In the genomic region with DNA sequence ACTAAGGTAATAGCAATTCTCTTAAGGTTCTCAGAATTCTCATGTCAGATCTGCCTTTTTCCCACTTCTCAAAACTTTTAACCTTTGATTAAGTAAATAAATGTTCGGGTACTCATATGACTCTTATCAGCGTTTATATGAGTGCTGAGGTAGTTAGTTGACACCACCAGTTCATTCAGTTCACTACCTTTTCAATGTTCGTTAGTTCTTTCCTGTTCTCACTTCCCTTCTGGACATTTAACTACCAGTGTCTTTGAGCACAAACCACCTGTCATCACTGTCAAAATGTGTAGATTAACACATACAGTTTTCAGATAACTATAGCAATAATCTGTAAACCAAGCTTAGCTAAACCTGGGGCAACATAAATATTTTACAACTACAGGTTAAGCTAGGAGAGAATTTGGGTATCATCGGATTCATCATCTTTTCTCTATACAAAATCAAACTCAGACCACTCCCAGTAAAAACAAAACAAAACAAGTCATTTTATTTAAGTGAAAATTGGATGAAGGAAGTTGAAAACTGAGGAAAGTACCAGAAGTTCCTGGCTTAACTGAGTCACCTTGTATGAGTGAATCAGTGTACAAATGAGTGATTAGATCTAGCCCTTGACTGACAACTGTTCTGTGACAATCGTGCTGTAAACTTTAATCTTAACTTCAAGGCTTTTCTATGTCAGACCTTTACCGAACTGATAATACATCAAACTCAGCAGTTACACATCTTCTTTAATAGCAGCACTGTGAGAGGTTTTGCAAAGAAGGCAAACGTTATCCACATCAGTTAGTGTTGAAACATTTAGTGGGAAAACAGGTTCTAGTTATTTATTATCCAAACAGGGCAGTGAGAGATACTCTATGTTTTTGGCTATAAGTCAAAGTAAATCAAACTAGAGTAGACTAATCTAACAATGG, we compare ENCODE assay signal across 1 cellular context.
TF ChIP-seq lines count a peak whose summit lies in the region.

No MANE protein-coding gene starts in this region.

TF ChIP-seq in GM12878, 131 proteins besides CTCF, POLR2A, EP300 and RAD21 (continued from another document and continues in another):
- TF ChIP-seq, protein P1, sequence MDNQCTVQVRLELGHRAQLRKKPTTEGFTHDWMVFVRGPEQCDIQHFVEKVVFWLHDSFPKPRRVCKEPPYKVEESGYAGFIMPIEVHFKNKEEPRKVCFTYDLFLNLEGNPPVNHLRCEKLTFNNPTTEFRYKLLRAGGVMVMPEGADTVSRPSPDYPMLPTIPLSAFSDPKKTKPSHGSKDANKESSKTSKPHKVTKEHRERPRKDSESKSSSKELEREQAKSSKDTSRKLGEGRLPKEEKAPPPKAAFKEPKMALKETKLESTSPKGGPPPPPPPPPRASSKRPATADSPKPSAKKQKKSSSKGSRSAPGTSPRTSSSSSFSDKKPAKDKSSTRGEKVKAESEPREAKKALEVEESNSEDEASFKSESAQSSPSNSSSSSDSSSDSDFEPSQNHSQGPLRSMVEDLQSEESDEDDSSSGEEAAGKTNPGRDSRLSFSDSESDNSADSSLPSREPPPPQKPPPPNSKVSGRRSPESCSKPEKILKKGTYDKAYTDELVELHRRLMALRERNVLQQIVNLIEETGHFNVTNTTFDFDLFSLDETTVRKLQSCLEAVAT (IDR thresholded peaks at IDR 0.05) = no peak
- TF ChIP-seq PAX8 (IDR thresholded peaks at IDR 0.05) = no peak
- peak; percentile 50; the same call in 1 of the 2 replicates for TF ChIP-seq ZBED1 (IDR thresholded peaks at IDR 0.05; ENCODE audit: borderline replicate concordance)
- TF ChIP-seq MYB (IDR thresholded peaks at IDR 0.05; ENCODE audit: borderline replicate concordance, low read depth, low read length) = peak; percentile 65; the same call in 1 of the 2 replicates
- peak; percentile 96 for TF ChIP-seq NFIC (IDR thresholded peaks at IDR 0.05; ENCODE audit: low read depth, low read length)
- TF ChIP-seq MTA3 (IDR thresholded peaks at IDR 0.05; ENCODE audit: borderline replicate concordance, low read length) = no peak; the same call in 1 of the 2 replicates
- no peak for TF ChIP-seq HCFC1 (IDR thresholded peaks at IDR 0.05; ENCODE audit: low read length)
- no peak for TF ChIP-seq SUPT20H (IDR thresholded peaks at IDR 0.05; ENCODE audit: borderline replicate concordance, control insufficient read depth, low read depth, low read length)
- no peak for TF ChIP-seq NR2C1 (IDR thresholded peaks at IDR 0.05)
- TF ChIP-seq, protein P2, sequence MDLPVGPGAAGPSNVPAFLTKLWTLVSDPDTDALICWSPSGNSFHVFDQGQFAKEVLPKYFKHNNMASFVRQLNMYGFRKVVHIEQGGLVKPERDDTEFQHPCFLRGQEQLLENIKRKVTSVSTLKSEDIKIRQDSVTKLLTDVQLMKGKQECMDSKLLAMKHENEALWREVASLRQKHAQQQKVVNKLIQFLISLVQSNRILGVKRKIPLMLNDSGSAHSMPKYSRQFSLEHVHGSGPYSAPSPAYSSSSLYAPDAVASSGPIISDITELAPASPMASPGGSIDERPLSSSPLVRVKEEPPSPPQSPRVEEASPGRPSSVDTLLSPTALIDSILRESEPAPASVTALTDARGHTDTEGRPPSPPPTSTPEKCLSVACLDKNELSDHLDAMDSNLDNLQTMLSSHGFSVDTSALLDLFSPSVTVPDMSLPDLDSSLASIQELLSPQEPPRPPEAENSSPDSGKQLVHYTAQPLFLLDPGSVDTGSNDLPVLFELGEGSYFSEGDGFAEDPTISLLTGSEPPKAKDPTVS (IDR thresholded peaks at IDR 0.05; ENCODE audit: low read depth, low read length) = no peak
- TF ChIP-seq, protein P3, sequence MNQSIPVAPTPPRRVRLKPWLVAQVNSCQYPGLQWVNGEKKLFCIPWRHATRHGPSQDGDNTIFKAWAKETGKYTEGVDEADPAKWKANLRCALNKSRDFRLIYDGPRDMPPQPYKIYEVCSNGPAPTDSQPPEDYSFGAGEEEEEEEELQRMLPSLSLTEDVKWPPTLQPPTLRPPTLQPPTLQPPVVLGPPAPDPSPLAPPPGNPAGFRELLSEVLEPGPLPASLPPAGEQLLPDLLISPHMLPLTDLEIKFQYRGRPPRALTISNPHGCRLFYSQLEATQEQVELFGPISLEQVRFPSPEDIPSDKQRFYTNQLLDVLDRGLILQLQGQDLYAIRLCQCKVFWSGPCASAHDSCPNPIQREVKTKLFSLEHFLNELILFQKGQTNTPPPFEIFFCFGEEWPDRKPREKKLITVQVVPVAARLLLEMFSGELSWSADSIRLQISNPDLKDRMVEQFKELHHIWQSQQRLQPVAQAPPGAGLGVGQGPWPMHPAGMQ (IDR thresholded peaks at IDR 0.05; ENCODE audit: borderline replicate concordance) = no peak
- TF ChIP-seq BCL11A (IDR thresholded peaks at IDR 0.05; ENCODE audit: low read depth, low read length) = peak; percentile 87
- TF ChIP-seq SMARCA5 (IDR thresholded peaks at IDR 0.05) = no peak
- TF ChIP-seq RBBP5 (conservative IDR thresholded peaks at IDR 0.05) = no peak
- no peak for TF ChIP-seq YY1 (IDR thresholded peaks at IDR 0.05; ENCODE audit: low read depth, low read length)
- TF ChIP-seq, protein P4, sequence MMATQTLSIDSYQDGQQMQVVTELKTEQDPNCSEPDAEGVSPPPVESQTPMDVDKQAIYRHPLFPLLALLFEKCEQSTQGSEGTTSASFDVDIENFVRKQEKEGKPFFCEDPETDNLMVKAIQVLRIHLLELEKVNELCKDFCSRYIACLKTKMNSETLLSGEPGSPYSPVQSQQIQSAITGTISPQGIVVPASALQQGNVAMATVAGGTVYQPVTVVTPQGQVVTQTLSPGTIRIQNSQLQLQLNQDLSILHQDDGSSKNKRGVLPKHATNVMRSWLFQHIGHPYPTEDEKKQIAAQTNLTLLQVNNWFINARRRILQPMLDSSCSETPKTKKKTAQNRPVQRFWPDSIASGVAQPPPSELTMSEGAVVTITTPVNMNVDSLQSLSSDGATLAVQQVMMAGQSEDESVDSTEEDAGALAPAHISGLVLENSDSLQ (IDR thresholded peaks at IDR 0.05) = peak; percentile 86
- TF ChIP-seq, protein P5, sequence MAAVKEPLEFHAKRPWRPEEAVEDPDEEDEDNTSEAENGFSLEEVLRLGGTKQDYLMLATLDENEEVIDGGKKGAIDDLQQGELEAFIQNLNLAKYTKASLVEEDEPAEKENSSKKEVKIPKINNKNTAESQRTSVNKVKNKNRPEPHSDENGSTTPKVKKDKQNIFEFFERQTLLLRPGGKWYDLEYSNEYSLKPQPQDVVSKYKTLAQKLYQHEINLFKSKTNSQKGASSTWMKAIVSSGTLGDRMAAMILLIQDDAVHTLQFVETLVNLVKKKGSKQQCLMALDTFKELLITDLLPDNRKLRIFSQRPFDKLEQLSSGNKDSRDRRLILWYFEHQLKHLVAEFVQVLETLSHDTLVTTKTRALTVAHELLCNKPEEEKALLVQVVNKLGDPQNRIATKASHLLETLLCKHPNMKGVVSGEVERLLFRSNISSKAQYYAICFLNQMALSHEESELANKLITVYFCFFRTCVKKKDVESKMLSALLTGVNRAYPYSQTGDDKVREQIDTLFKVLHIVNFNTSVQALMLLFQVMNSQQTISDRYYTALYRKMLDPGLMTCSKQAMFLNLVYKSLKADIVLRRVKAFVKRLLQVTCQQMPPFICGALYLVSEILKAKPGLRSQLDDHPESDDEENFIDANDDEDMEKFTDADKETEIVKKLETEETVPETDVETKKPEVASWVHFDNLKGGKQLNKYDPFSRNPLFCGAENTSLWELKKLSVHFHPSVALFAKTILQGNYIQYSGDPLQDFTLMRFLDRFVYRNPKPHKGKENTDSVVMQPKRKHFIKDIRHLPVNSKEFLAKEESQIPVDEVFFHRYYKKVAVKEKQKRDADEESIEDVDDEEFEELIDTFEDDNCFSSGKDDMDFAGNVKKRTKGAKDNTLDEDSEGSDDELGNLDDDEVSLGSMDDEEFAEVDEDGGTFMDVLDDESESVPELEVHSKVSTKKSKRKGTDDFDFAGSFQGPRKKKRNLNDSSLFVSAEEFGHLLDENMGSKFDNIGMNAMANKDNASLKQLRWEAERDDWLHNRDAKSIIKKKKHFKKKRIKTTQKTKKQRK (IDR thresholded peaks at IDR 0.05; ENCODE audit: low read depth, low read length) = no peak
- no peak for TF ChIP-seq FOS (IDR thresholded peaks at IDR 0.05; ENCODE audit: borderline replicate concordance, extremely low read depth, insufficient read length)
- no peak for TF ChIP-seq TBL1XR1 (IDR thresholded peaks at IDR 0.05; ENCODE audit: low read depth, low read length)
- no peak for TF ChIP-seq RFX5 (IDR thresholded peaks at IDR 0.05; ENCODE audit: low read depth, low read length)
- peak; percentile 70 for TF ChIP-seq BMI1 (IDR thresholded peaks at IDR 0.05; ENCODE audit: borderline replicate concordance)
- no peak for TF ChIP-seq ESRRA (IDR thresholded peaks at IDR 0.05; ENCODE audit: low read length)
- peak; percentile 33; the same call in 1 of the 2 replicates for TF ChIP-seq PAX5 (IDR thresholded peaks at IDR 0.05; ENCODE audit: borderline replicate concordance, low read depth, low read length)
- TF ChIP-seq, protein P6, sequence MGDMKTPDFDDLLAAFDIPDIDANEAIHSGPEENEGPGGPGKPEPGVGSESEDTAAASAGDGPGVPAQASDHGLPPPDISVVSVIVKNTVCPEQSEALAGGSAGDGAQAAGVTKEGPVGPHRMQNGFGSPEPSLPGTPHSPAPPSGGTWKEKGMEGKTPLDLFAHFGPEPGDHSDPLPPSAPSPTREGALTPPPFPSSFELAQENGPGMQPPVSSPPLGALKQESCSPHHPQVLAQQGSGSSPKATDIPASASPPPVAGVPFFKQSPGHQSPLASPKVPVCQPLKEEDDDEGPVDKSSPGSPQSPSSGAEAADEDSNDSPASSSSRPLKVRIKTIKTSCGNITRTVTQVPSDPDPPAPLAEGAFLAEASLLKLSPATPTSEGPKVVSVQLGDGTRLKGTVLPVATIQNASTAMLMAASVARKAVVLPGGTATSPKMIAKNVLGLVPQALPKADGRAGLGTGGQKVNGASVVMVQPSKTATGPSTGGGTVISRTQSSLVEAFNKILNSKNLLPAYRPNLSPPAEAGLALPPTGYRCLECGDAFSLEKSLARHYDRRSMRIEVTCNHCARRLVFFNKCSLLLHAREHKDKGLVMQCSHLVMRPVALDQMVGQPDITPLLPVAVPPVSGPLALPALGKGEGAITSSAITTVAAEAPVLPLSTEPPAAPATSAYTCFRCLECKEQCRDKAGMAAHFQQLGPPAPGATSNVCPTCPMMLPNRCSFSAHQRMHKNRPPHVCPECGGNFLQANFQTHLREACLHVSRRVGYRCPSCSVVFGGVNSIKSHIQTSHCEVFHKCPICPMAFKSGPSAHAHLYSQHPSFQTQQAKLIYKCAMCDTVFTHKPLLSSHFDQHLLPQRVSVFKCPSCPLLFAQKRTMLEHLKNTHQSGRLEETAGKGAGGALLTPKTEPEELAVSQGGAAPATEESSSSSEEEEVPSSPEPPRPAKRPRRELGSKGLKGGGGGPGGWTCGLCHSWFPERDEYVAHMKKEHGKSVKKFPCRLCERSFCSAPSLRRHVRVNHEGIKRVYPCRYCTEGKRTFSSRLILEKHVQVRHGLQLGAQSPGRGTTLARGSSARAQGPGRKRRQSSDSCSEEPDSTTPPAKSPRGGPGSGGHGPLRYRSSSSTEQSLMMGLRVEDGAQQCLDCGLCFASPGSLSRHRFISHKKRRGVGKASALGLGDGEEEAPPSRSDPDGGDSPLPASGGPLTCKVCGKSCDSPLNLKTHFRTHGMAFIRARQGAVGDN (IDR thresholded peaks at IDR 0.05) = no peak
- TF ChIP-seq EGR1 (IDR thresholded peaks at IDR 0.05; ENCODE audit: borderline replicate concordance in 1 of 2, low read depth in 2 of 2, low read length in 2 of 2) = no peak
- TF ChIP-seq, protein P7, sequence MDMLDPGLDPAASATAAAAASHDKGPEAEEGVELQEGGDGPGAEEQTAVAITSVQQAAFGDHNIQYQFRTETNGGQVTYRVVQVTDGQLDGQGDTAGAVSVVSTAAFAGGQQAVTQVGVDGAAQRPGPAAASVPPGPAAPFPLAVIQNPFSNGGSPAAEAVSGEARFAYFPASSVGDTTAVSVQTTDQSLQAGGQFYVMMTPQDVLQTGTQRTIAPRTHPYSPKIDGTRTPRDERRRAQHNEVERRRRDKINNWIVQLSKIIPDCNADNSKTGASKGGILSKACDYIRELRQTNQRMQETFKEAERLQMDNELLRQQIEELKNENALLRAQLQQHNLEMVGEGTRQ (IDR thresholded peaks at IDR 0.05; ENCODE audit: borderline replicate concordance, low read depth, low read length) = no peak
- no peak for TF ChIP-seq BRCA1 (IDR thresholded peaks at IDR 0.05; ENCODE audit: low read depth, low read length)
- TF ChIP-seq HDAC2 (IDR thresholded peaks at IDR 0.05) = no peak
- TF ChIP-seq, protein P8, sequence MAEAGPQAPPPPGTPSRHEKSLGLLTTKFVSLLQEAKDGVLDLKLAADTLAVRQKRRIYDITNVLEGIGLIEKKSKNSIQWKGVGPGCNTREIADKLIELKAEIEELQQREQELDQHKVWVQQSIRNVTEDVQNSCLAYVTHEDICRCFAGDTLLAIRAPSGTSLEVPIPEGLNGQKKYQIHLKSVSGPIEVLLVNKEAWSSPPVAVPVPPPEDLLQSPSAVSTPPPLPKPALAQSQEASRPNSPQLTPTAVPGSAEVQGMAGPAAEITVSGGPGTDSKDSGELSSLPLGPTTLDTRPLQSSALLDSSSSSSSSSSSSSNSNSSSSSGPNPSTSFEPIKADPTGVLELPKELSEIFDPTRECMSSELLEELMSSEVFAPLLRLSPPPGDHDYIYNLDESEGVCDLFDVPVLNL (IDR thresholded peaks at IDR 0.05; ENCODE audit: low read depth, low read length) = no peak
- no peak for TF ChIP-seq ZNF274 (IDR thresholded peaks at IDR 0.05; ENCODE audit: insufficient read depth, insufficient read length)
- TF ChIP-seq YBX1 (IDR thresholded peaks at IDR 0.05) = no peak
- no peak; the same call in 1 of the 2 replicates for TF ChIP-seq STAT3 (IDR thresholded peaks at IDR 0.05; ENCODE audit: low read depth, low read length)
- TF ChIP-seq IKZF2 (IDR thresholded peaks at IDR 0.05) = peak; percentile 65; a peak in 3 of 4 replicates
- peak; percentile 24; the same call in 1 of the 2 replicates for TF ChIP-seq ZNF24 (IDR thresholded peaks at IDR 0.05)
- 0 out of 2 replicates have a peak, but pooled peaks have one; percentile 35 for TF ChIP-seq MXI1 (IDR thresholded peaks at IDR 0.05; ENCODE audit: low read depth, low read length)
- TF ChIP-seq TARDBP (IDR thresholded peaks at IDR 0.05; ENCODE audit: borderline replicate concordance) = no peak
- no peak for TF ChIP-seq HDAC6 (IDR thresholded peaks at IDR 0.05; ENCODE audit: unreplicated experiment)
- TF ChIP-seq TCF12 (IDR thresholded peaks at IDR 0.05; ENCODE audit: low read depth, low read length) = no peak
- TF ChIP-seq JUNB (IDR thresholded peaks at IDR 0.05) = peak; percentile 94
- TF ChIP-seq, protein P9, sequence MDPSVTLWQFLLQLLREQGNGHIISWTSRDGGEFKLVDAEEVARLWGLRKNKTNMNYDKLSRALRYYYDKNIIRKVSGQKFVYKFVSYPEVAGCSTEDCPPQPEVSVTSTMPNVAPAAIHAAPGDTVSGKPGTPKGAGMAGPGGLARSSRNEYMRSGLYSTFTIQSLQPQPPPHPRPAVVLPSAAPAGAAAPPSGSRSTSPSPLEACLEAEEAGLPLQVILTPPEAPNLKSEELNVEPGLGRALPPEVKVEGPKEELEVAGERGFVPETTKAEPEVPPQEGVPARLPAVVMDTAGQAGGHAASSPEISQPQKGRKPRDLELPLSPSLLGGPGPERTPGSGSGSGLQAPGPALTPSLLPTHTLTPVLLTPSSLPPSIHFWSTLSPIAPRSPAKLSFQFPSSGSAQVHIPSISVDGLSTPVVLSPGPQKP (IDR thresholded peaks at IDR 0.05; ENCODE audit: low read depth, low read length) = no peak
- peak; percentile 28 for TF ChIP-seq KLF5 (IDR thresholded peaks at IDR 0.05; ENCODE audit: partially characterized antibody)
